21 cellular contexts compared by ENCODE assay signal in genomic region chr9:114864471-114864870, GRCh38. TPM values are rescaled to one million over a fixed set of nuclear protein-coding genes. Genes with fewer than 3 reads are reported as not detected.
"Had no signal": no experiment of that assay in that cellular context is flagged by ENCODE, and none has a peak within 500 bp of the region (broad histone marks: within the 10 kb centered on the region; RNA-seq: fewer than 3 reads in every experiment).

No MANE protein-coding gene starts in this region.

- H3K4me3 ChIP-seq: K562 had no signal

- DNase-seq: activated CD4-positive, alpha-beta T cell treated with anti-CD3 and anti-CD28 coated beads for 4 hours; activated CD8-positive, alpha-beta memory T cell treated with anti-CD3 and anti-CD28 coated beads, Interleukin-2, amount 50 U/mL, for 4 hours; activated CD8-positive, alpha-beta T cell treated with anti-CD3 and anti-CD28 coated beads for 36 hours; activated gamma-delta T cell treated with Interleukin-2 at 50 U/mL for 16 hours; activated naive CD4-positive, alpha-beta T cell treated with anti-CD3 and anti-CD28 coated beads, Interleukin-2, amount 10 ng/mL, durations not matched to agents 7 days and 5 days; activated naive CD8-positive, alpha-beta T cell treated with anti-CD3 and anti-CD28 coated beads for 36 hours; activated T-cell treated with anti-CD3 and anti-CD28 coated beads, Interleukin-2, amount 50 U/mL, for 72 hours; anterior cingulate cortex; caudate nucleus; Karpas-422; NCI-H1105 treated with DMSO at 0.1 percent for 48 hours; NCI-H1436 treated with DMSO at 0.1 percent for 48 hours; NCI-H187; NCI-H2081; NCI-H446; NCI-H524 treated with DMSO at 0.1 percent for 48 hours; PC-3; SHP77 had no signal

- ATAC-seq: activated CD4-positive, CD25-positive, alpha-beta regulatory T cell treated with anti-CD3 and anti-CD28 coated beads, Interleukin-2, amount 50 U/mL, for 24 hours; activated CD8-positive, alpha-beta T cell treated with anti-CD3 and anti-CD28 coated beads for 36 hours; activated T-cell treated with anti-CD3 and anti-CD28 coated beads, Interleukin-2, amount 50 U/mL, for 72 hours; K562; PC-3 had no signal

RNA-seq across cellular contexts. Expression of gene TNFSF15, which starts 58.6 kb away (rescaled TPM):
- total RNA-seq: K562, SK-MEL-5 had no signal
